ENCODE assay signal across 11 cellular contexts in genomic region chr11:117171648-117172051, GRCh38. TPM values are rescaled to one million over a fixed set of nuclear protein-coding genes. Genes with fewer than 3 reads are reported as not detected.
DNase-seq lines count a peak whose midpoint lies in the region; ATAC-seq and TF ChIP-seq lines count a peak whose summit lies in the region.
"Had no signal": no experiment of that assay in that cellular context is flagged by ENCODE, and none has a peak within 500 bp of the region (broad histone marks: within the 10 kb centered on the region; RNA-seq: fewer than 3 reads in every experiment).

No MANE protein-coding gene starts in this region.

- H3K4me3 Mint-ChIP-seq in activated CD4-positive, alpha-beta memory T cell treated with anti-CD3 and anti-CD28 coated beads for 36 hours, result no peak overlapping the region
- H3K4me3 Mint-ChIP-seq in activated CD4-positive, alpha-beta memory T cell treated with anti-CD3 and anti-CD28 coated beads, Interleukin-2, amount 10 ng/mL, durations not matched to agents 7 days and 5 days, result no peak overlapping the region
- no peak overlapping the region for H3K4me3 Mint-ChIP-seq in effector memory CD8-positive, alpha-beta T cell
- no peak overlapping the region for H3K4me3 Mint-ChIP-seq in mesothelial cell of epicardium
- H3K4me3 Mint-ChIP-seq in activated naive CD4-positive, alpha-beta T cell treated with anti-CD3 and anti-CD28 coated beads, Interleukin-2, amount 10 ng/mL, durations not matched to agents 7 days and 5 days, result no peak overlapping the region

- CTCF ChIA-PET in activated CD4-positive, alpha-beta memory T cell treated with anti-CD3 and anti-CD28 coated beads for 36 hours (lab: Charles Lee), result interaction anchor here (0.9 to 3.4 kb wide), 3 partner anchors 9 to 336 kb away, joined by 3 to 16 read pairs (median 10); no protein-coding TSS in a partner anchor
- CTCF ChIA-PET in activated CD4-positive, alpha-beta memory T cell treated with anti-CD3 and anti-CD28 coated beads, Interleukin-2, amount 10 ng/mL, durations not matched to agents 7 days and 5 days (lab: Charles Lee), result interaction anchor here (1.4 to 2.4 kb wide), 2 partner anchors 9 to 336 kb away, joined by 4 to 11 read pairs; no protein-coding TSS in a partner anchor
- CTCF ChIA-PET in activated naive CD4-positive, alpha-beta T cell treated with anti-CD3 and anti-CD28 coated beads, Interleukin-2, amount 10 ng/mL, durations not matched to agents 7 days and 5 days (lab: Charles Lee), result interaction anchor here (0.8 to 1.9 kb wide), 3 partner anchors 10 to 48 kb away, joined by 3 to 17 read pairs (median 3); no protein-coding TSS in a partner anchor

- H3K36me3 Mint-ChIP-seq in activated CD4-positive, alpha-beta memory T cell treated with anti-CD3 and anti-CD28 coated beads for 36 hours, result peaks cover 12% of the 10 kb centered on the region
- H3K36me3 Mint-ChIP-seq in activated CD4-positive, alpha-beta memory T cell treated with anti-CD3 and anti-CD28 coated beads, Interleukin-2, amount 10 ng/mL, durations not matched to agents 7 days and 5 days (ENCODE audit: low read depth), result peaks cover 40% of the 10 kb centered on the region
- peaks cover 44% of the 10 kb centered on the region for H3K36me3 Mint-ChIP-seq in effector memory CD8-positive, alpha-beta T cell (ENCODE audit: insufficient read depth)
- peaks cover 6% of the 10 kb centered on the region for H3K36me3 Mint-ChIP-seq in mesothelial cell of epicardium
- peaks cover 24% of the 10 kb centered on the region for H3K36me3 Mint-ChIP-seq in activated naive CD4-positive, alpha-beta T cell treated with anti-CD3 and anti-CD28 coated beads, Interleukin-2, amount 10 ng/mL, durations not matched to agents 7 days and 5 days

- peaks cover 5% of the 10 kb centered on the region for H3K4me1 Mint-ChIP-seq in activated CD4-positive, alpha-beta memory T cell treated with anti-CD3 and anti-CD28 coated beads for 36 hours (ENCODE audit: low read depth)
- H3K4me1 Mint-ChIP-seq in activated CD4-positive, alpha-beta memory T cell treated with anti-CD3 and anti-CD28 coated beads, Interleukin-2, amount 10 ng/mL, durations not matched to agents 7 days and 5 days, result peaks cover 3% of the 10 kb centered on the region
- peaks cover 2 to 7% of the 10 kb centered on the region in 2 donors for H3K4me1 Mint-ChIP-seq in effector memory CD8-positive, alpha-beta T cell (ENCODE audit: low read depth in 2 of 2)
- peaks cover 47% of the 10 kb centered on the region for H3K4me1 Mint-ChIP-seq in mesothelial cell of epicardium
- peaks cover 2% of the 10 kb centered on the region for H3K4me1 Mint-ChIP-seq in activated naive CD4-positive, alpha-beta T cell treated with anti-CD3 and anti-CD28 coated beads, Interleukin-2, amount 10 ng/mL, durations not matched to agents 7 days and 5 days

- peak overlapping the region; percentile 4 for H3K27ac Mint-ChIP-seq in activated CD4-positive, alpha-beta memory T cell treated with anti-CD3 and anti-CD28 coated beads for 36 hours
- no peak overlapping the region for H3K27ac Mint-ChIP-seq in activated CD4-positive, alpha-beta memory T cell treated with anti-CD3 and anti-CD28 coated beads, Interleukin-2, amount 10 ng/mL, durations not matched to agents 7 days and 5 days
- H3K27ac Mint-ChIP-seq in effector memory CD8-positive, alpha-beta T cell, result peak overlapping the region; percentile 28 to 44
- peak overlapping the region; percentile 58 for H3K27ac Mint-ChIP-seq in mesothelial cell of epicardium
- H3K27ac Mint-ChIP-seq in activated naive CD4-positive, alpha-beta T cell treated with anti-CD3 and anti-CD28 coated beads, Interleukin-2, amount 10 ng/mL, durations not matched to agents 7 days and 5 days, result no peak overlapping the region

- TF ChIP-seq CTCF in mesothelial cell of epicardium (IDR thresholded peaks at IDR 0.05; ENCODE audit: unreplicated experiment) (no peak), tibial nerve (IDR thresholded peaks at IDR 0.05) (no peak)

- no peaks in the 10 kb centered on the region for H3K9me3 Mint-ChIP-seq in activated CD4-positive, alpha-beta memory T cell treated with anti-CD3 and anti-CD28 coated beads for 36 hours
- no peaks in the 10 kb centered on the region for H3K9me3 Mint-ChIP-seq in activated CD4-positive, alpha-beta memory T cell treated with anti-CD3 and anti-CD28 coated beads, Interleukin-2, amount 10 ng/mL, durations not matched to agents 7 days and 5 days
- H3K9me3 Mint-ChIP-seq in effector memory CD8-positive, alpha-beta T cell, result no peaks in the 10 kb centered on the region
- no peaks in the 10 kb centered on the region for H3K9me3 Mint-ChIP-seq in mesothelial cell of epicardium
- no peaks in the 10 kb centered on the region for H3K9me3 Mint-ChIP-seq in activated naive CD4-positive, alpha-beta T cell treated with anti-CD3 and anti-CD28 coated beads, Interleukin-2, amount 10 ng/mL, durations not matched to agents 7 days and 5 days

- H3K27ac ChIP-seq in tibial nerve, result peak overlapping the region in 3 of 4 donors; percentile 11 to 77 (median 75)

- no peaks in the 10 kb centered on the region for H3K27me3 ChIP-seq in tibial nerve

- intact Hi-C loops in activated CD4-positive, alpha-beta memory T cell treated with anti-CD3 and anti-CD28 coated beads for 36 hours (cut with micrococcal nuclease), result no loop called here

- no peaks in the 10 kb centered on the region for H3K27me3 Mint-ChIP-seq in activated CD4-positive, alpha-beta memory T cell treated with anti-CD3 and anti-CD28 coated beads for 36 hours
- no peaks in the 10 kb centered on the region for H3K27me3 Mint-ChIP-seq in activated CD4-positive, alpha-beta memory T cell treated with anti-CD3 and anti-CD28 coated beads, Interleukin-2, amount 10 ng/mL, durations not matched to agents 7 days and 5 days
- H3K27me3 Mint-ChIP-seq in effector memory CD8-positive, alpha-beta T cell, result no peaks in the 10 kb centered on the region
- no peaks in the 10 kb centered on the region for H3K27me3 Mint-ChIP-seq in mesothelial cell of epicardium (ENCODE audit: low read depth)
- no peaks in the 10 kb centered on the region for H3K27me3 Mint-ChIP-seq in activated naive CD4-positive, alpha-beta T cell treated with anti-CD3 and anti-CD28 coated beads, Interleukin-2, amount 10 ng/mL, durations not matched to agents 7 days and 5 days

- no peak for TF ChIP-seq POLR2A in tibial nerve (IDR thresholded peaks at IDR 0.05)

- H3K36me3 ChIP-seq in tibial nerve, result peaks cover 6 to 44% (median 13%) of the 10 kb centered on the region in 3 donors

- POLR2A ChIA-PET in activated CD4-positive, alpha-beta memory T cell treated with anti-CD3 and anti-CD28 coated beads for 36 hours (lab: Charles Lee), result no interaction called here
- POLR2A ChIA-PET in activated CD4-positive, alpha-beta memory T cell treated with anti-CD3 and anti-CD28 coated beads, Interleukin-2, amount 10 ng/mL, durations not matched to agents 7 days and 5 days (lab: Charles Lee), result interaction anchor here (0.6 to 2.5 kb wide), 7 partner anchors 10 to 322 kb away, joined by 3 to 13 read pairs (median 3); partner anchors contain the start of gene PAFAH1B2

- no peak for DNase-seq in activated CD4-positive, alpha-beta memory T cell treated with anti-CD3 and anti-CD28 coated beads for 36 hours
- DNase-seq in activated CD4-positive, alpha-beta memory T cell treated with anti-CD3 and anti-CD28 coated beads, Interleukin-2, amount 10 ng/mL, durations not matched to agents 7 days and 5 days, result no peak
- DNase-seq in effector memory CD8-positive, alpha-beta T cell, result no peak
- DNase-seq in mesothelial cell of epicardium (ENCODE audit: low spot score in 2 of 2, unreplicated experiment in 2 of 2) (no peak), tibial nerve (ENCODE audit: low spot score in 2 of 2) (no peak), NCI-H1930 (lab: John Stamatoyannopoulos, UW) (no peak), activated gamma-delta T cell treated with Interleukin-2 at 50 U/mL for 16 hours (no peak)
- no peak for DNase-seq in activated naive CD4-positive, alpha-beta T cell treated with anti-CD3 and anti-CD28 coated beads, Interleukin-2, amount 10 ng/mL, durations not matched to agents 7 days and 5 days
- DNase-seq: ACHN, GF-D8, NCI-H345 had no signal

- peaks cover 0 to 52% (median 15%) of the 10 kb centered on the region in 4 donors for H3K4me1 ChIP-seq in tibial nerve

- H3K9me3 ChIP-seq in tibial nerve, result no peaks in the 10 kb centered on the region

- TF ChIP-seq EP300 in tibial nerve (IDR thresholded peaks at IDR 0.05), result peak in 1 of 2 donors; percentile 35

- H3K4me3 ChIP-seq in tibial nerve, result no peak overlapping the region

- ATAC-seq in effector memory CD8-positive, alpha-beta T cell (replicated peaks), result no peak

- 32 to 70% methylated on average over 4 of the region's 4 CpGs for WGBS in tibial nerve, 2 donors

RNA-seq across cellular contexts. Expression of gene SIDT2, which starts 6.9 kb away (rescaled TPM):
- 10 to 100 TPM; 21.5 to 26.0 TPM for total RNA-seq in activated CD4-positive, alpha-beta memory T cell treated with anti-CD3 and anti-CD28 coated beads for 36 hours
- 10 to 100 TPM; 38.1 to 42.9 TPM for total RNA-seq in activated CD4-positive, alpha-beta memory T cell treated with anti-CD3 and anti-CD28 coated beads, Interleukin-2, amount 10 ng/mL, durations not matched to agents 7 days and 5 days
- total RNA-seq in mesothelial cell of epicardium (37.6 to 41.7 TPM (median 39.4 TPM) in 3 replicates), tibial nerve (100 to 1,000 TPM in 3 of 4 donors, 10 to 100 TPM in 1; 72.6 to 132 (median 125) TPM)

RNA-seq across cellular contexts. Expression of gene TAGLN, which starts 27.5 kb away (rescaled TPM):
- total RNA-seq in activated CD4-positive, alpha-beta memory T cell treated with anti-CD3 and anti-CD28 coated beads for 36 hours, result 1 to 10 TPM; 3.1 to 4.0 TPM
- total RNA-seq in activated CD4-positive, alpha-beta memory T cell treated with anti-CD3 and anti-CD28 coated beads, Interleukin-2, amount 10 ng/mL, durations not matched to agents 7 days and 5 days, result 1 to 10 TPM; 5.2 to 5.8 TPM
- 192 to 206 TPM (median 197 TPM) in 3 replicates for total RNA-seq in mesothelial cell of epicardium
- total RNA-seq in tibial nerve, result 1,000 to 10,000 TPM; 1,525 to 3,984 (median 2,307) TPM

RNA-seq across cellular contexts. Expression of gene PAFAH1B2, which starts 27.6 kb away (rescaled TPM):
- 10 to 100 TPM; 61.3 to 61.5 TPM for total RNA-seq in activated CD4-positive, alpha-beta memory T cell treated with anti-CD3 and anti-CD28 coated beads for 36 hours
- total RNA-seq in activated CD4-positive, alpha-beta memory T cell treated with anti-CD3 and anti-CD28 coated beads, Interleukin-2, amount 10 ng/mL, durations not matched to agents 7 days and 5 days, result 10 to 100 TPM; 60.1 to 62.8 TPM
- total RNA-seq in mesothelial cell of epicardium, result 95.0 to 98.6 TPM (median 97.3 TPM) in 3 replicates
- total RNA-seq in tibial nerve, result 100 to 1,000 TPM in 3 of 4 donors, 10 to 100 TPM in 1; 96.9 to 125 (median 109) TPM

Comparison
In these comparisons a context has a peak if more than half of its experiments do, and no peak if none do; other contexts are left out.
1. H3K27ac Mint-ChIP-seq: peak in activated CD4-positive, alpha-beta memory T cell treated with anti-CD3 and anti-CD28 coated beads for 36 hours (single experiment), effector memory CD8-positive, alpha-beta T cell (2 of 2) and mesothelial cell of epicardium (single experiment); none in activated CD4-positive, alpha-beta memory T cell treated with anti-CD3 and anti-CD28 coated beads, Interleukin-2, amount 10 ng/mL, durations not matched to agents 7 days and 5 days (single experiment) and activated naive CD4-positive, alpha-beta T cell treated with anti-CD3 and anti-CD28 coated beads, Interleukin-2, amount 10 ng/mL, durations not matched to agents 7 days and 5 days (single experiment).
2. RNA of gene TAGLN, which starts 27.5 kb away (total RNA-seq): 1,525 to 3,984 TPM in tibial nerve and 192 to 206 TPM in mesothelial cell of epicardium; 5.2 to 5.8 TPM in activated CD4-positive, alpha-beta memory T cell treated with anti-CD3 and anti-CD28 coated beads, Interleukin-2, amount 10 ng/mL, durations not matched to agents 7 days and 5 days and 3.1 to 4.0 TPM in activated CD4-positive, alpha-beta memory T cell treated with anti-CD3 and anti-CD28 coated beads for 36 hours; every median in the first group is over 10 times any median in the second.